In genomic region chr13:48723168-48723567, GRCh38 we compare ENCODE assay signal across 21 cellular contexts.
"Had no signal": no experiment of that assay in that cellular context is flagged by ENCODE, and none has a peak within 500 bp of the region (broad histone marks: within the 10 kb centered on the region; RNA-seq: fewer than 3 reads in every experiment).

No MANE protein-coding gene starts in this region.

- H3K27ac Mint-ChIP-seq: IgD-negative memory B cell had no signal

- H3K4me3 ChIP-seq: K562, SJSA1, SK-N-MC had no signal

- H3K9ac ChIP-seq: KMS-11 had no signal

- H3K4me1 ChIP-seq: SJSA1 had no signal

- H3K27me3 ChIP-seq: SJSA1 had no signal

- H3K9me3 ChIP-seq: SJSA1 had no signal

- H3K4me1 Mint-ChIP-seq: IgD-negative memory B cell had no signal

- H3K36me3 ChIP-seq: SJSA1 had no signal

- ATAC-seq: K562 had no signal

- H3K36me3 Mint-ChIP-seq: IgD-negative memory B cell had no signal

- H3K4me3 Mint-ChIP-seq: IgD-negative memory B cell had no signal

- H3K27ac ChIP-seq: KMS-11, SJSA1, SK-N-MC had no signal

- DNase-seq: Kasumi-1, MM.1S, NCI-H1092 treated with DMSO at 0.1 percent for 48 hours, NCI-H1436, NCI-H187, NCI-H2029, NCI-H2081 treated with DMSO at 0.1 percent for 48 hours, NCI-H2171, NCI-H226, NCI-H446, NCI-H510A, NCI-H524 treated with DMSO at 0.1 percent for 48 hours, NCI-H69, NCI-H774, RPMI8226, SHP77 treated with DMSO at 0.1 percent for 48 hours had no signal
